Comparison of ENCODE assay signal across 17 cellular contexts in genomic region chr11:14202263-14203173, GRCh38.
DNase-seq lines count a peak whose midpoint lies in the region; ATAC-seq, FAIRE-seq and TF ChIP-seq lines count a peak whose summit lies in the region.
"Had no signal": no experiment of that assay in that cellular context is flagged by ENCODE, and none has a peak within 500 bp of the region (broad histone marks: within the 10 kb centered on the region; RNA-seq: fewer than 3 reads in every experiment).

No MANE protein-coding gene starts in this region.

- H3K27ac ChIP-seq in liver (ENCODE audit: low read depth in 1 of 2, low read length in 2 of 2) (peak overlapping the region; percentile 52 to 65), HepG2 (ENCODE audit: extremely low read length, insufficient read depth, low read length) (no peak overlapping the region), OCI-LY3 (ENCODE audit: low read length) (peak overlapping the region; percentile 17; the same call in 1 of the 2 replicates)
- H3K27ac ChIP-seq: RWPE1 had no signal

- H3K9ac ChIP-seq in liver (ENCODE audit: low read depth in 1 of 2, low read length in 2 of 2) (peak overlapping the region; percentile 33 to 47), HepG2 (ENCODE audit: insufficient read depth, low read depth, low read length) (no peak overlapping the region), OCI-LY3 (ENCODE audit: low read length) (peak overlapping the region; percentile 24; the same call in 1 of the 2 replicates)

- H3K36me3 Mint-ChIP-seq in Caco-2 (ENCODE audit: insufficient read depth, unreplicated experiment) = no peaks in the 10 kb centered on the region

- intact Hi-C loops in HepG2 (cut with micrococcal nuclease; ENCODE audit: unreplicated experiment) (no loop called here), Caco-2 (cut with micrococcal nuclease; ENCODE audit: unreplicated experiment) (no loop called here)

- no peaks in the 10 kb centered on the region for H3K4me1 Mint-ChIP-seq in Caco-2 (ENCODE audit: low read depth, unreplicated experiment)
- H3K4me1 Mint-ChIP-seq: endodermal cell had no signal

- in situ Hi-C loops in HepG2 (cut with HindIII; ENCODE audit: extremely low pct_ligation_motif_present, low pct_unique_long_range_greater_than_20kb) = no loop called here

- H3K9me3 ChIP-seq in liver (ENCODE audit: control insufficient read depth in 4 of 4, low read length in 3 of 4) = no peaks in the 10 kb centered on the region
- H3K9me3 ChIP-seq in HepG2 (ENCODE audit: low read length) = no peaks in the 10 kb centered on the region
- no peaks in the 10 kb centered on the region for H3K9me3 ChIP-seq in OCI-LY3 (ENCODE audit: insufficient read depth, low read length)
- H3K9me3 ChIP-seq in Caco-2 = no peaks in the 10 kb centered on the region

- ATAC-seq in HepG2 (no peak; the same call in 2 of the 3 replicates), GM21619 (IDR thresholded peaks at IDR 0.05; ENCODE audit: unreplicated experiment) (peak; percentile 72)

- no peak overlapping the region for H3K4me2 ChIP-seq in HepG2 (ENCODE audit: low read depth, low read length)
- H3K4me2 ChIP-seq in OCI-LY3 (ENCODE audit: low read length) = peak overlapping the region; percentile 84

- no peak for FAIRE-seq in HepG2 (lab: Jason Lieb, UNC)
- FAIRE-seq: HTR-8/SVneo, keratinocyte had no signal

- no peak for DNase-seq in HepG2 (ENCODE audit: low spot score)
- no peak for DNase-seq in GM03348 (ENCODE audit: low spot score)
- DNase-seq in Caco-2 = no peak
- DNase-seq in HCEC 1CT = no peak
- DNase-seq in AG08395 (ENCODE audit: low spot score) = no peak
- DNase-seq: activated CD4-positive, alpha-beta T cell treated with anti-CD3 and anti-CD28 coated beads, Interleukin-2, amount 50 U/mL, for 4 hours; activated naive CD4-positive, alpha-beta T cell; endodermal cell; MV-4-11; NCI-H226 had no signal

- H3K4me3 ChIP-seq in liver (ENCODE audit: low read depth in 1 of 3, low read length in 3 of 3) (peak overlapping the region in 2 of 3 donors; percentile 26 to 58), HepG2 (replicated peaks in 1 of 3; ENCODE audit: insufficient read depth in 1 of 3, low read depth in 2 of 3, low read length in 3 of 3) (no peak overlapping the region), OCI-LY3 (ENCODE audit: low read length) (peak overlapping the region; percentile 69), Caco-2 (ENCODE audit: low read depth, low read length) (no peak overlapping the region)

- H2AFZ ChIP-seq in HepG2 (ENCODE audit: low read length) = no peak overlapping the region
- peak overlapping the region; percentile 92 for H2AFZ ChIP-seq in OCI-LY3 (ENCODE audit: low read depth, low read length)

- no peak overlapping the region for H3K27ac Mint-ChIP-seq in Caco-2 (ENCODE audit: unreplicated experiment)
- H3K27ac Mint-ChIP-seq: endodermal cell, progenitor cell of endocrine pancreas had no signal

- peaks cover 0 to 15% (median 13%) of the 10 kb centered on the region in 4 donors for H3K4me1 ChIP-seq in liver (ENCODE audit: control insufficient read depth in 4 of 4, insufficient read depth in 4 of 4, low read length in 3 of 4)
- no peaks in the 10 kb centered on the region for H3K4me1 ChIP-seq in HepG2 (ENCODE audit: insufficient read depth, low read length)
- H3K4me1 ChIP-seq in OCI-LY3 (ENCODE audit: low read length) = peaks cover 16% of the 10 kb centered on the region
- H3K4me1 ChIP-seq in Caco-2 = no peaks in the 10 kb centered on the region

- TF ChIP-seq RAD21 in liver (IDR thresholded peaks at IDR 0.05) (no peak), HepG2 (CRISPR knock-in tag; IDR thresholded peaks at IDR 0.05) (no peak)

- WGBS in liver = 56% methylated on average over 15 of the region's 15 CpGs
- WGBS in HepG2 (ENCODE audit: low lambda C conversion rate) = 36% methylated on average over 15 of the region's 15 CpGs

- POLR2A ChIA-PET in HepG2 (lab: Yijun Ruan, JAX) = no interaction called here
- POLR2A ChIA-PET in Caco-2 (lab: Charles Lee) = no interaction called here

- H4K20me1 ChIP-seq in HepG2 (ENCODE audit: insufficient read depth, low read length) = no peaks in the 10 kb centered on the region
- no peaks in the 10 kb centered on the region for H4K20me1 ChIP-seq in OCI-LY3 (ENCODE audit: insufficient read depth, low read length)

- no peak overlapping the region for H3K4me3 Mint-ChIP-seq in Caco-2 (ENCODE audit: unreplicated experiment)
- H3K4me3 Mint-ChIP-seq: endodermal cell had no signal

- no peak for TF ChIP-seq CTCF in liver (IDR thresholded peaks at IDR 0.05; ENCODE audit: low read depth, low read length, missing input control)
- no peak for TF ChIP-seq CTCF in HepG2 (CRISPR knock-in tag; IDR thresholded peaks at IDR 0.05)
- no peak for TF ChIP-seq CTCF in OCI-LY3 (IDR thresholded peaks at IDR 0.05; ENCODE audit: low read depth, low read length)
- no peak for TF ChIP-seq CTCF in Caco-2 (IDR thresholded peaks at IDR 0.05; ENCODE audit: insufficient read depth in 1 of 2, low read depth in 1 of 2, low read length in 1 of 2, severe bottlenecking in 1 of 2, unreplicated experiment in 1 of 2)

- BruUV-seq in HepG2 (replicated peaks; lab: Mats Ljungman, UMichigan) (no TSS peak), Caco-2 (replicated peaks; lab: Mats Ljungman, UMichigan) (no TSS peak)

- H3K36me3 ChIP-seq in liver (ENCODE audit: control insufficient read depth in 4 of 4, insufficient read depth in 3 of 4, low read depth in 1 of 4, low read length in 3 of 4) (no peaks in the 10 kb centered on the region), HepG2 (replicated peaks in 1 of 2; ENCODE audit: control insufficient read depth in 1 of 2, insufficient read depth in 2 of 2, low read length in 2 of 2) (no peaks in the 10 kb centered on the region), OCI-LY3 (replicated peaks; ENCODE audit: low read depth, low read length) (no peaks in the 10 kb centered on the region), Caco-2 (ENCODE audit: control insufficient read depth, insufficient read depth, low read length) (no peaks in the 10 kb centered on the region)

- no peak for TF ChIP-seq POLR2A in HepG2 (IDR thresholded peaks at IDR 0.05; ENCODE audit: insufficient read depth in 1 of 2, low read depth in 2 of 2, low read length in 2 of 2)

- no peaks in the 10 kb centered on the region for H3K27me3 Mint-ChIP-seq in Caco-2 (ENCODE audit: insufficient read depth, unreplicated experiment)
- H3K27me3 Mint-ChIP-seq: progenitor cell of endocrine pancreas had no signal

- H3K9me3 Mint-ChIP-seq in Caco-2 (ENCODE audit: unreplicated experiment) = peaks cover 9% of the 10 kb centered on the region

- H3K27me3 ChIP-seq in liver (ENCODE audit: control insufficient read depth in 4 of 4, insufficient read depth in 4 of 4, low read length in 3 of 4) (no peaks in the 10 kb centered on the region), HepG2 (ENCODE audit: control insufficient read depth in 1 of 2, insufficient read depth in 2 of 2, low read length in 2 of 2) (no peaks in the 10 kb centered on the region; a peak in 1 of 5 replicates), OCI-LY3 (ENCODE audit: low read depth, low read length) (no peaks in the 10 kb centered on the region), Caco-2 (replicated peaks; ENCODE audit: control insufficient read depth, insufficient read depth, low read length) (no peaks in the 10 kb centered on the region)

- TF ChIP-seq EP300 in HepG2 (IDR thresholded peaks at IDR 0.05; ENCODE audit: low read depth in 2 of 2, low read length in 2 of 2) (no peak), HepG2 (CRISPR knock-in tag; IDR thresholded peaks at IDR 0.05; ENCODE audit: borderline replicate concordance) (no peak)

- no peaks in the 10 kb centered on the region for H3K79me2 ChIP-seq in HepG2 (ENCODE audit: insufficient read depth, low read length)
- no peaks in the 10 kb centered on the region for H3K79me2 ChIP-seq in OCI-LY3 (ENCODE audit: low read length)

- CTCF ChIA-PET in HepG2 (lab: Yijun Ruan, JAX; ENCODE audit: low intra/inter-chr PET ratio, low total read pairs) = no interaction called here
- CTCF ChIA-PET in Caco-2 (lab: Charles Lee) = no interaction called here

TF ChIP-seq in liver, 16 proteins besides CTCF, POLR2A, EP300 and RAD21 (continues in another document):
- TF ChIP-seq GABPA (IDR thresholded peaks at IDR 0.05 in 1 of 2, conservative IDR thresholded peaks at IDR 0.05 in 1 of 2) (no peak), FOXA2 (IDR thresholded peaks at IDR 0.05) (no peak), SP1 (IDR thresholded peaks at IDR 0.05) (no peak), RXRA (IDR thresholded peaks at IDR 0.05) (no peak), EGR1 (IDR thresholded peaks at IDR 0.05; ENCODE audit: low read depth in 2 of 2) (no peak), FOXA1 (IDR thresholded peaks at IDR 0.05) (no peak)

TF ChIP-seq in HepG2, 621 proteins besides CTCF, POLR2A, EP300 and RAD21 (continues in another document):
- TF ChIP-seq, protein P1, sequence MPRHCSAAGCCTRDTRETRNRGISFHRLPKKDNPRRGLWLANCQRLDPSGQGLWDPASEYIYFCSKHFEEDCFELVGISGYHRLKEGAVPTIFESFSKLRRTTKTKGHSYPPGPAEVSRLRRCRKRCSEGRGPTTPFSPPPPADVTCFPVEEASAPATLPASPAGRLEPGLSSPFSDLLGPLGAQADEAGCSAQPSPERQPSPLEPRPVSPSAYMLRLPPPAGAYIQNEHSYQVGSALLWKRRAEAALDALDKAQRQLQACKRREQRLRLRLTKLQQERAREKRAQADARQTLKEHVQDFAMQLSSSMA (CRISPR knock-in tag; IDR thresholded peaks at IDR 0.05) = no peak
- no peak for TF ChIP-seq CBX5 (CRISPR knock-in tag; IDR thresholded peaks at IDR 0.05; ENCODE audit: borderline replicate concordance)
- TF ChIP-seq ZBTB39 (CRISPR knock-in tag; IDR thresholded peaks at IDR 0.05) = no peak
- TF ChIP-seq PHF21A (CRISPR knock-in tag; IDR thresholded peaks at IDR 0.05) = no peak

Comparison
In these comparisons a context has a peak if more than half of its experiments do, and no peak if none do; other contexts are left out.
1. H3K4me3 ChIP-seq: peak in liver (2 of 3) and OCI-LY3 (single experiment); none in HepG2 (0 of 3) and Caco-2 (single experiment).